19 cellular contexts compared by ENCODE assay signal in genomic region chr5:179336126-179336870, GRCh38. TPM values are rescaled to one million over a fixed set of nuclear protein-coding genes. Genes with fewer than 3 reads are reported as not detected.
"Had no signal": no experiment of that assay in that cellular context is flagged by ENCODE, and none has a peak within 500 bp of the region (broad histone marks: within the 10 kb centered on the region; RNA-seq: fewer than 3 reads in every experiment).

No MANE protein-coding gene starts in this region.

- H3K36me3 ChIP-seq: brain microvascular endothelial cell had no signal

- H3K9me3 ChIP-seq: gastroesophageal sphincter, heart left ventricle had no signal

- H3K4me1 ChIP-seq: heart left ventricle had no signal

- H3K27ac ChIP-seq: brain microvascular endothelial cell, gastroesophageal sphincter, heart left ventricle had no signal

- ATAC-seq: activated CD8-positive, alpha-beta memory T cell treated with anti-CD3 and anti-CD28 coated beads, Interleukin-2, amount 10 ng/mL, durations not matched to agents 7 days and 5 days; activated T-helper 17 cell treated with anti-CD3 and anti-CD28 coated beads, Interleukin-2, amount 50 U/mL, for 72 hours; esophagus mucosa; gastroesophageal sphincter; heart left ventricle; stimulated activated naive CD8-positive, alpha-beta T cell treated with anti-CD3 and anti-CD28 coated beads, Interleukin-15, amount 100 ng/mL, for 72 hours had no signal

- H3K4me3 ChIP-seq: gastroesophageal sphincter, heart left ventricle had no signal

- H3K27me3 ChIP-seq: brain microvascular endothelial cell had no signal

- DNase-seq: activated B cell treated with CpG ODN at 0.5 μM for 24 hours; activated CD4-positive, alpha-beta memory T cell treated with anti-CD3 and anti-CD28 coated beads, Interleukin-2, amount 10 ng/mL, durations not matched to agents 7 days and 5 days; activated CD4-positive, alpha-beta T cell treated with anti-CD3 and anti-CD28 coated beads for 4 hours; activated CD8-positive, alpha-beta memory T cell treated with anti-CD3 and anti-CD28 coated beads, Interleukin-2, amount 10 ng/mL, durations not matched to agents 7 days and 5 days; activated naive CD4-positive, alpha-beta T cell treated with anti-CD3 and anti-CD28 coated beads for 36 hours; activated T-cell treated with anti-CD3 and anti-CD28 coated beads, Interleukin-2, amount 50 U/mL, for 1 hour; anterior cingulate cortex; brain microvascular endothelial cell; cerebellar nuclear complex; effector CD4-positive, alpha-beta T cell; left cardiac atrium; midbrain; nucleus accumbens; stimulated activated naive CD8-positive, alpha-beta T cell treated with anti-CD3 and anti-CD28 coated beads, Interleukin-15, amount 100 ng/mL, for 72 hours; trophoblast cell had no signal

RNA-seq across cellular contexts. Expression of gene ADAMTS2, which starts 9.0 kb away (rescaled TPM):
- total RNA-seq: activated B cell treated with CpG ODN at 0.5 μM for 24 hours; activated CD4-positive, alpha-beta memory T cell treated with anti-CD3 and anti-CD28 coated beads, Interleukin-2, amount 10 ng/mL, durations not matched to agents 7 days and 5 days; activated CD8-positive, alpha-beta memory T cell treated with anti-CD3 and anti-CD28 coated beads, Interleukin-2, amount 10 ng/mL, durations not matched to agents 7 days and 5 days; activated naive CD4-positive, alpha-beta T cell treated with anti-CD3 and anti-CD28 coated beads for 36 hours; activated T-helper 17 cell treated with anti-CD3 and anti-CD28 coated beads, Interleukin-2, amount 50 U/mL, for 72 hours had no signal
